Comparison of ENCODE assay signal across 24 cellular contexts in the genomic region with DNA sequence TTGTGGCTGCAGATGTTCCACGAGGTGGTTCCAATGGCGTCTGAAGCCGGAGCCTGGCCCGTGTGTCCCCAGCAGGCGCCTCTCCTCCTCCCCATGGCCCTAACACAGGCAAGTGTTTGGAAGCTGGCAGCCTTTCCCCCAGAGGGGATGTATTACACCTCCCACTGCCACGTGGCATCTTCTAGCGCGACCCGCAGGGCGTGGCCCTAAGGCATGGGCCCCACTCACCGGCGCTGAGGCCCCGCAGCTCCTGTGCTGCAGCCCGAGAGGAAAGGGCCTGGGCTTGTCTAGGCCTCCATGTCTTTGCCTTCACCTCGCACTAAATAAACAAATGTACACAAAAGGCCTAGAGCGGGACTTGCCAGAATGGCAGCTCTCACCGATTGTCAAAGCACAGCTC. TPM values are rescaled to one million over a fixed set of nuclear protein-coding genes. Genes with fewer than 3 reads are reported as not detected.
DNase-seq lines count a peak whose midpoint lies in the region; ATAC-seq and TF ChIP-seq lines count a peak whose summit lies in the region.
"Had no signal": no experiment of that assay in that cellular context is flagged by ENCODE, and none has a peak within 500 bp of the region (broad histone marks: within the 10 kb centered on the region; RNA-seq: fewer than 3 reads in every experiment).

No MANE protein-coding gene starts in this region.

- CTCF ChIA-PET in activated CD4-positive, alpha-beta T cell treated with anti-CD3 and anti-CD28 coated beads for 36 hours (lab: Charles Lee), result interaction anchor here (0.5 kb wide), 1 partner anchor 41 kb away, joined by 4 read pairs; no protein-coding TSS in a partner anchor
- CTCF ChIA-PET in CD8-positive, alpha-beta T cell (lab: Charles Lee), result interaction anchor here (1.1 to 1.5 kb wide), 2 partner anchors 8 to 25 kb away, joined by 3 to 4 read pairs; no protein-coding TSS in a partner anchor
- CTCF ChIA-PET in WTC11 (lab: Charles Lee), result no interaction called here

- H3K27ac Mint-ChIP-seq in activated CD4-positive, alpha-beta T cell treated with anti-CD3 and anti-CD28 coated beads for 36 hours, result peak overlapping the region; percentile 19
- peak overlapping the region; percentile 70 for H3K27ac Mint-ChIP-seq in CD8-positive, alpha-beta T cell
- H3K27ac Mint-ChIP-seq in WTC11 (peak overlapping the region; percentile 42; the same call in 1 of the 2 replicates), mesothelial cell of epicardium (peak overlapping the region; percentile 48)
- H3K27ac Mint-ChIP-seq: activated CD8-positive, alpha-beta memory T cell treated with anti-CD3 and anti-CD28 coated beads, Interleukin-2, amount 10 ng/mL, durations not matched to agents 7 days and 5 days; activated T-helper 2 cell treated with anti-CD3 and anti-CD28 coated beads, Interferon-gamma antibody, Interleukin-2, Interleukin-4, amounts not matched to agents 10 μg/mL and 5 μg/mL and 100 μg/mL, durations not matched to agents 14 hours and 24 hours and 36 hours had no signal

- no peak for ATAC-seq in activated CD4-positive, alpha-beta T cell treated with anti-CD3 and anti-CD28 coated beads for 36 hours
- ATAC-seq in CD8-positive, alpha-beta T cell, result no peak
- no peak for ATAC-seq in WTC11
- ATAC-seq: activated CD8-positive, alpha-beta memory T cell treated with anti-CD3 and anti-CD28 coated beads, Interleukin-2, amount 10 ng/mL, durations not matched to agents 7 days and 5 days; left lobe of liver had no signal

- H3K4me3 ChIP-seq in CD8-positive, alpha-beta T cell (ENCODE audit: low read depth, low read length), result no peak overlapping the region
- H3K4me3 ChIP-seq: adrenal gland, skin epidermis, tibial nerve had no signal

- no peak for DNase-seq in activated CD4-positive, alpha-beta T cell treated with anti-CD3 and anti-CD28 coated beads for 36 hours
- DNase-seq in activated CD4-positive, alpha-beta T cell treated with anti-CD3 and anti-CD28 coated beads for 48 hours, result no peak
- DNase-seq in CD8-positive, alpha-beta T cell, result no peak
- DNase-seq in WTC11 (ENCODE audit: low spot score), result no peak
- DNase-seq in mesothelial cell of epicardium (ENCODE audit: low spot score in 2 of 2, unreplicated experiment in 2 of 2), result no peak
- no peak for DNase-seq in NCI-H2081 treated with DMSO at 0.1 percent for 48 hours (lab: John Stamatoyannopoulos, UW)
- no peak for DNase-seq in SW480 (ENCODE audit: low spot score)
- no peak for DNase-seq in dedifferentiated amniotic fluid mesenchymal stem cell (ENCODE audit: extremely low spot score)
- DNase-seq: activated CD4-positive, alpha-beta T cell treated with anti-CD3 and anti-CD28 coated beads for 4 hours; activated CD8-positive, alpha-beta memory T cell treated with anti-CD3 and anti-CD28 coated beads, Interleukin-2, amount 10 ng/mL, durations not matched to agents 7 days and 5 days; adrenal gland; brain microvascular endothelial cell; CD4-positive, CD25-positive, alpha-beta regulatory T cell; cortex of kidney; KBM-7; NCI-H1105 treated with DMSO at 0.1 percent for 48 hours; NCI-H2081; nucleus accumbens; SK-N-SH had no signal

- H3K4me1 ChIP-seq in CD8-positive, alpha-beta T cell (ENCODE audit: insufficient read depth, low read length), result no peaks in the 10 kb centered on the region
- H3K4me1 ChIP-seq: adrenal gland had no signal

- no peaks in the 10 kb centered on the region for H3K4me1 Mint-ChIP-seq in activated CD4-positive, alpha-beta T cell treated with anti-CD3 and anti-CD28 coated beads for 36 hours
- no peaks in the 10 kb centered on the region for H3K4me1 Mint-ChIP-seq in CD8-positive, alpha-beta T cell (ENCODE audit: low read depth)
- peaks cover 24% of the 10 kb centered on the region for H3K4me1 Mint-ChIP-seq in WTC11
- H3K4me1 Mint-ChIP-seq in mesothelial cell of epicardium, result peaks cover 5% of the 10 kb centered on the region
- H3K4me1 Mint-ChIP-seq: activated CD8-positive, alpha-beta memory T cell treated with anti-CD3 and anti-CD28 coated beads, Interleukin-2, amount 10 ng/mL, durations not matched to agents 7 days and 5 days had no signal

- intact Hi-C loops in activated CD4-positive, alpha-beta T cell treated with anti-CD3 and anti-CD28 coated beads for 36 hours (cut with DNase I, micrococcal nuclease), result loop anchor here in 1 of 2 experiments (5.0 kb wide), 1 partner anchor 232 kb away; no protein-coding TSS in a partner anchor
- intact Hi-C loops in CD8-positive, alpha-beta T cell (cut with DNase I, micrococcal nuclease), result no loop called here

- H3K9me3 Mint-ChIP-seq in activated CD4-positive, alpha-beta T cell treated with anti-CD3 and anti-CD28 coated beads for 36 hours (ENCODE audit: low read depth), result no peaks in the 10 kb centered on the region
- H3K9me3 Mint-ChIP-seq in CD8-positive, alpha-beta T cell, result no peaks in the 10 kb centered on the region
- no peaks in the 10 kb centered on the region for H3K9me3 Mint-ChIP-seq in WTC11
- no peaks in the 10 kb centered on the region for H3K9me3 Mint-ChIP-seq in mesothelial cell of epicardium
- H3K9me3 Mint-ChIP-seq: activated T-helper 2 cell treated with anti-CD3 and anti-CD28 coated beads, Interferon-gamma antibody, Interleukin-2, Interleukin-4, amounts not matched to agents 10 μg/mL and 5 μg/mL and 100 μg/mL, durations not matched to agents 14 hours and 24 hours and 36 hours; CD4-positive, CD25-positive, alpha-beta regulatory T cell; memory B cell had no signal

- H3K27me3 Mint-ChIP-seq in activated CD4-positive, alpha-beta T cell treated with anti-CD3 and anti-CD28 coated beads for 36 hours, result no peaks in the 10 kb centered on the region
- no peaks in the 10 kb centered on the region for H3K27me3 Mint-ChIP-seq in CD8-positive, alpha-beta T cell (ENCODE audit: low read depth)
- H3K27me3 Mint-ChIP-seq in WTC11 (ENCODE audit: low read depth), result no peaks in the 10 kb centered on the region
- H3K27me3 Mint-ChIP-seq in mesothelial cell of epicardium (ENCODE audit: low read depth), result no peaks in the 10 kb centered on the region
- H3K27me3 Mint-ChIP-seq: activated CD8-positive, alpha-beta memory T cell treated with anti-CD3 and anti-CD28 coated beads, Interleukin-2, amount 10 ng/mL, durations not matched to agents 7 days and 5 days; CD4-positive, CD25-positive, alpha-beta regulatory T cell; memory B cell had no signal

- H3K27me3 ChIP-seq in CD8-positive, alpha-beta T cell (ENCODE audit: insufficient read depth, low read length), result no peaks in the 10 kb centered on the region
- H3K27me3 ChIP-seq: adrenal gland, brain microvascular endothelial cell, tibial nerve had no signal

- POLR2A ChIA-PET in activated CD4-positive, alpha-beta T cell treated with anti-CD3 and anti-CD28 coated beads for 36 hours (lab: Charles Lee), result no interaction called here
- POLR2A ChIA-PET in CD8-positive, alpha-beta T cell (lab: Charles Lee), result no interaction called here
- POLR2A ChIA-PET in WTC11 (lab: Charles Lee), result no interaction called here

- H3K36me3 ChIP-seq in CD8-positive, alpha-beta T cell (ENCODE audit: insufficient read depth, low read length), result peaks cover 59% of the 10 kb centered on the region

- H3K9me3 ChIP-seq in CD8-positive, alpha-beta T cell (ENCODE audit: low read length), result no peaks in the 10 kb centered on the region
- H3K9me3 ChIP-seq: adrenal gland, SK-N-SH, tibial nerve had no signal

- TF ChIP-seq CTCF in CD8-positive, alpha-beta T cell (IDR thresholded peaks at IDR 0.05), result no peak
- TF ChIP-seq CTCF in WTC11 (IDR thresholded peaks at IDR 0.05), result no peak
- TF ChIP-seq CTCF in mesothelial cell of epicardium (IDR thresholded peaks at IDR 0.05; ENCODE audit: unreplicated experiment), result no peak

- no peak overlapping the region for H3K27ac ChIP-seq in CD8-positive, alpha-beta T cell (ENCODE audit: low read depth, low read length)
- H3K27ac ChIP-seq: adrenal gland, brain microvascular endothelial cell, tibial nerve had no signal

- H3K36me3 Mint-ChIP-seq in activated CD4-positive, alpha-beta T cell treated with anti-CD3 and anti-CD28 coated beads for 36 hours (ENCODE audit: low read depth), result peaks cover 13% of the 10 kb centered on the region
- peaks cover 80% of the 10 kb centered on the region for H3K36me3 Mint-ChIP-seq in CD8-positive, alpha-beta T cell
- H3K36me3 Mint-ChIP-seq in WTC11, result peaks cover 28% of the 10 kb centered on the region
- peaks cover 25% of the 10 kb centered on the region for H3K36me3 Mint-ChIP-seq in mesothelial cell of epicardium

- H3K4me3 Mint-ChIP-seq in activated CD4-positive, alpha-beta T cell treated with anti-CD3 and anti-CD28 coated beads for 36 hours, result no peak overlapping the region
- H3K4me3 Mint-ChIP-seq in CD8-positive, alpha-beta T cell, result no peak overlapping the region
- H3K4me3 Mint-ChIP-seq in WTC11 (no peak overlapping the region), mesothelial cell of epicardium (no peak overlapping the region)
- H3K4me3 Mint-ChIP-seq: activated CD8-positive, alpha-beta memory T cell treated with anti-CD3 and anti-CD28 coated beads, Interleukin-2, amount 10 ng/mL, durations not matched to agents 7 days and 5 days; CD4-positive, CD25-positive, alpha-beta regulatory T cell; memory B cell had no signal

TF ChIP-seq in WTC11, 78 proteins besides CTCF, POLR2A, EP300 and RAD21 (continues in another document):
- TF ChIP-seq HMGXB4 (CRISPR knock-in tag; IDR thresholded peaks at IDR 0.05), result no peak
- TF ChIP-seq ZNF671 (CRISPR knock-in tag; IDR thresholded peaks at IDR 0.05), result no peak
- TF ChIP-seq NFE2L1 (CRISPR knock-in tag; IDR thresholded peaks at IDR 0.05), result no peak
- no peak for TF ChIP-seq RORB (CRISPR knock-in tag; IDR thresholded peaks at IDR 0.05)
- no peak for TF ChIP-seq CREB1 (CRISPR knock-in tag; IDR thresholded peaks at IDR 0.05)
- TF ChIP-seq ATF1 (CRISPR knock-in tag; IDR thresholded peaks at IDR 0.05), result no peak

RNA-seq across cellular contexts. Expression of gene SLC66A1, which starts 37.9 kb away (rescaled TPM):
- 1 to 10 TPM; 5.9 to 6.5 TPM for total RNA-seq in activated CD4-positive, alpha-beta T cell treated with anti-CD3 and anti-CD28 coated beads for 36 hours
- 1 to 10 TPM; 1.3 to 2.1 TPM for total RNA-seq in CD8-positive, alpha-beta T cell
- total RNA-seq in WTC11 (2021), result 12.8 to 14.2 TPM (median 14.1 TPM) in 3 replicates
- total RNA-seq in mesothelial cell of epicardium, result 20.7 to 23.3 TPM (median 20.9 TPM) in 3 replicates

RNA-seq across cellular contexts. Expression of gene AKR7A2, which starts 38.1 kb away (rescaled TPM):
- total RNA-seq in activated CD4-positive, alpha-beta T cell treated with anti-CD3 and anti-CD28 coated beads for 36 hours, result 10 to 100 TPM; 41.3 to 43.0 TPM
- 1 to 10 TPM; 7.9 to 8.1 TPM for total RNA-seq in CD8-positive, alpha-beta T cell
- total RNA-seq in WTC11 (2021) (43.4 to 51.6 TPM (median 50.6 TPM) in 3 replicates), mesothelial cell of epicardium (52.7 to 56.0 TPM (median 53.7 TPM) in 3 replicates)

Comparison
In these comparisons a context has a peak if more than half of its experiments do, and no peak if none do; other contexts are left out.
1. H3K27ac Mint-ChIP-seq: peak in every context shown above with its lines; median percentile 70 in CD8-positive, alpha-beta T cell; 48 in mesothelial cell of epicardium; 42 in WTC11; 19 in activated CD4-positive, alpha-beta T cell treated with anti-CD3 and anti-CD28 coated beads for 36 hours.